Comparison of ENCODE assay signal across 1 cellular context in the genomic region with DNA sequence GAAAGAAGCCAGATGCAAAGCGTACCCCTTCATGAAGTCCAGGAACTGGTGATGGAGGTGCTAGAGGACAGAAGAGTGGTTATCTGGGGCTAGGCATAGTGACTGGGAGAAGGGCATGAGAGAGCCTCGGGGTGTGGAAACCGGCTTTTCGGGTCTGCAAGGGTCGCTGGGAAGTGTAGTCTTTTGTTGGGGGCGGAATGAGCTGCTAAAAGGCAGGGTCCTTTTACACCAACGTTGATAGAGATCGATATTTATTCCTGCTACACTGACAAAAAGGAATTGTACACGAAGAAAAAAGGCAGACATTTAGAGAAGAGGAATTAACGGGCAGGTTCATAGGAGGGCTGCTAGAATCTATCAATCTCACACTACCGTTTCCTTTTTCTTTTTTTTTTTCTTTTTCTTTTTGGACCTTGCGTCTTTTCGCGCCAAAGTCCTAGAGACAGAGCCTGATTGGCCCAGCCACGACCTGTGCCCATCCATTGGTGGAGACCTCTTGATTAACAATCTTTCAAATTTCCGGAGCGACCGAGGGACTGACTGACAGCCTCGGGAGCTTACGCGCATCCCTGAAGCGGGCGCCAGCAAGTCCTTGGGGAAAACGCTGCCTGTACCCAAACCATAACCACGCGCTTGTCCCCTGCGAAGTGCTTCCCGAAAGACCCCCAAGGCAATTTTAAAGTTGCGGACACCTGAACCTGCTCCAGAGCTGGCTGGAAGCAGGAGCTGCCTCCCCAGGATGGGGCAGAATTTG.
A peak's percentile ranks its signal among the peaks of the same experiment; 100 is the strongest.
TF ChIP-seq lines count a peak whose summit lies in the region.

No MANE protein-coding gene starts in this region.

TF ChIP-seq in K562, 482 proteins besides CTCF, POLR2A, EP300 and RAD21 (continued from another document and continues in another):
- TF ChIP-seq, protein P1, sequence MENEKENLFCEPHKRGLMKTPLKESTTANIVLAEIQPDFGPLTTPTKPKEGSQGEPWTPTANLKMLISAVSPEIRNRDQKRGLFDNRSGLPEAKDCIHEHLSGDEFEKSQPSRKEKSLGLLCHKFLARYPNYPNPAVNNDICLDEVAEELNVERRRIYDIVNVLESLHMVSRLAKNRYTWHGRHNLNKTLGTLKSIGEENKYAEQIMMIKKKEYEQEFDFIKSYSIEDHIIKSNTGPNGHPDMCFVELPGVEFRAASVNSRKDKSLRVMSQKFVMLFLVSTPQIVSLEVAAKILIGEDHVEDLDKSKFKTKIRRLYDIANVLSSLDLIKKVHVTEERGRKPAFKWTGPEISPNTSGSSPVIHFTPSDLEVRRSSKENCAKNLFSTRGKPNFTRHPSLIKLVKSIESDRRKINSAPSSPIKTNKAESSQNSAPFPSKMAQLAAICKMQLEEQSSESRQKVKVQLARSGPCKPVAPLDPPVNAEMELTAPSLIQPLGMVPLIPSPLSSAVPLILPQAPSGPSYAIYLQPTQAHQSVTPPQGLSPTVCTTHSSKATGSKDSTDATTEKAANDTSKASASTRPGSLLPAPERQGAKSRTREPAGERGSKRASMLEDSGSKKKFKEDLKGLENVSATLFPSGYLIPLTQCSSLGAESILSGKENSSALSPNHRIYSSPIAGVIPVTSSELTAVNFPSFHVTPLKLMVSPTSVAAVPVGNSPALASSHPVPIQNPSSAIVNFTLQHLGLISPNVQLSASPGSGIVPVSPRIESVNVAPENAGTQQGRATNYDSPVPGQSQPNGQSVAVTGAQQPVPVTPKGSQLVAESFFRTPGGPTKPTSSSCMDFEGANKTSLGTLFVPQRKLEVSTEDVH (IDR thresholded peaks at IDR 0.05; ENCODE audit: low read depth, partially characterized antibody) = peak; percentile 99
- TF ChIP-seq ZBTB7A (IDR thresholded peaks at IDR 0.05; ENCODE audit: borderline replicate concordance, control insufficient read depth, low read depth, low read length) (no peak; the same call in 1 of the 2 replicates), ZNF384 (IDR thresholded peaks at IDR 0.05; ENCODE audit: low read depth, low read length) (peak; percentile 40; the same call in 1 of the 2 replicates), MECOM (CRISPR knock-in tag; IDR thresholded peaks at IDR 0.05) (no peak), RAD51 (IDR thresholded peaks at IDR 0.05; ENCODE audit: borderline replicate concordance, low read depth) (peak; percentile 55), TAF1 (IDR thresholded peaks at IDR 0.05; ENCODE audit: control insufficient read depth, extremely low read depth, insufficient read depth, low read length, severe bottlenecking) (peak; percentile 20), POLR2AphosphoS2 (IDR thresholded peaks at IDR 0.05; ENCODE audit: low read length) (no peak), HDAC2 (IDR thresholded peaks at IDR 0.05) (peak; percentile 68; the same call in 1 of the 2 replicates), POLR2G (IDR thresholded peaks at IDR 0.05; ENCODE audit: low read depth, low read length) (peak; percentile 60), MTA3 (IDR thresholded peaks at IDR 0.05; ENCODE audit: borderline replicate concordance) (peak; percentile 87), CXXC5 (CRISPR knock-in tag; IDR thresholded peaks at IDR 0.05) (peak; percentile 82), RB1 (IDR thresholded peaks at IDR 0.05; ENCODE audit: low read depth) (peak; percentile 51; the same call in 1 of the 2 replicates), ZNF780A (CRISPR knock-in tag; IDR thresholded peaks at IDR 0.05) (no peak), ZNF184 (CRISPR knock-in tag; IDR thresholded peaks at IDR 0.05) (no peak), SIX5 (IDR thresholded peaks at IDR 0.05; ENCODE audit: borderline replicate concordance in 1 of 2, insufficient read depth in 1 of 2, low read depth in 1 of 2, low read length in 2 of 2) (peak; percentile 40 to 42; a peak in 3 of 4 replicates), ZNF263 (CRISPR knock-in tag; IDR thresholded peaks at IDR 0.05; ENCODE audit: borderline replicate concordance) (no peak), ZNF785 (CRISPR knock-in tag; IDR thresholded peaks at IDR 0.05) (no peak), GTF2E2 (tag; IDR thresholded peaks at IDR 0.05) (0 out of 2 replicates have a peak, but pooled peaks have one; percentile 34), FOXA1 (IDR thresholded peaks at IDR 0.05; ENCODE audit: borderline replicate concordance) (no peak), CTBP1 (IDR thresholded peaks at IDR 0.05; ENCODE audit: borderline replicate concordance) (no peak), BMI1 (IDR thresholded peaks at IDR 0.05; ENCODE audit: low read length) (no peak), TRIM24 (IDR thresholded peaks at IDR 0.05) (no peak), CREM (IDR thresholded peaks at IDR 0.05; ENCODE audit: low read depth) (peak; percentile 69), E2F3 (CRISPR knock-in tag; IDR thresholded peaks at IDR 0.05) (peak; percentile 58; the same call in 1 of the 2 replicates), SUPT5H (IDR thresholded peaks at IDR 0.05) (peak; percentile 42; the same call in 1 of the 2 replicates), SMARCA4 (IDR thresholded peaks at IDR 0.05) (no peak), ZNF436 (CRISPR knock-in tag; IDR thresholded peaks at IDR 0.05) (no peak)
- TF ChIP-seq, protein P2, sequence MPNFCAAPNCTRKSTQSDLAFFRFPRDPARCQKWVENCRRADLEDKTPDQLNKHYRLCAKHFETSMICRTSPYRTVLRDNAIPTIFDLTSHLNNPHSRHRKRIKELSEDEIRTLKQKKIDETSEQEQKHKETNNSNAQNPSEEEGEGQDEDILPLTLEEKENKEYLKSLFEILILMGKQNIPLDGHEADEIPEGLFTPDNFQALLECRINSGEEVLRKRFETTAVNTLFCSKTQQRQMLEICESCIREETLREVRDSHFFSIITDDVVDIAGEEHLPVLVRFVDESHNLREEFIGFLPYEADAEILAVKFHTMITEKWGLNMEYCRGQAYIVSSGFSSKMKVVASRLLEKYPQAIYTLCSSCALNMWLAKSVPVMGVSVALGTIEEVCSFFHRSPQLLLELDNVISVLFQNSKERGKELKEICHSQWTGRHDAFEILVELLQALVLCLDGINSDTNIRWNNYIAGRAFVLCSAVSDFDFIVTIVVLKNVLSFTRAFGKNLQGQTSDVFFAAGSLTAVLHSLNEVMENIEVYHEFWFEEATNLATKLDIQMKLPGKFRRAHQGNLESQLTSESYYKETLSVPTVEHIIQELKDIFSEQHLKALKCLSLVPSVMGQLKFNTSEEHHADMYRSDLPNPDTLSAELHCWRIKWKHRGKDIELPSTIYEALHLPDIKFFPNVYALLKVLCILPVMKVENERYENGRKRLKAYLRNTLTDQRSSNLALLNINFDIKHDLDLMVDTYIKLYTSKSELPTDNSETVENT (CRISPR knock-in tag; IDR thresholded peaks at IDR 0.05) = no peak
- TF ChIP-seq, protein P3, sequence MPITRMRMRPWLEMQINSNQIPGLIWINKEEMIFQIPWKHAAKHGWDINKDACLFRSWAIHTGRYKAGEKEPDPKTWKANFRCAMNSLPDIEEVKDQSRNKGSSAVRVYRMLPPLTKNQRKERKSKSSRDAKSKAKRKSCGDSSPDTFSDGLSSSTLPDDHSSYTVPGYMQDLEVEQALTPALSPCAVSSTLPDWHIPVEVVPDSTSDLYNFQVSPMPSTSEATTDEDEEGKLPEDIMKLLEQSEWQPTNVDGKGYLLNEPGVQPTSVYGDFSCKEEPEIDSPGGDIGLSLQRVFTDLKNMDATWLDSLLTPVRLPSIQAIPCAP (CRISPR knock-in tag; IDR thresholded peaks at IDR 0.05; ENCODE audit: borderline replicate concordance) = no peak
- TF ChIP-seq, protein P4, sequence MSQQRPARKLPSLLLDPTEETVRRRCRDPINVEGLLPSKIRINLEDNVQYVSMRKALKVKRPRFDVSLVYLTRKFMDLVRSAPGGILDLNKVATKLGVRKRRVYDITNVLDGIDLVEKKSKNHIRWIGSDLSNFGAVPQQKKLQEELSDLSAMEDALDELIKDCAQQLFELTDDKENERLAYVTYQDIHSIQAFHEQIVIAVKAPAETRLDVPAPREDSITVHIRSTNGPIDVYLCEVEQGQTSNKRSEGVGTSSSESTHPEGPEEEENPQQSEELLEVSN (IDR thresholded peaks at IDR 0.05; ENCODE audit: borderline replicate concordance in 1 of 2, extremely low read depth in 1 of 2, insufficient read depth in 1 of 2, insufficient read length in 1 of 2, low read depth in 1 of 2, low read length in 1 of 2, poor library complexity in 1 of 2, severe bottlenecking in 1 of 2) = no peak
- TF ChIP-seq, protein P5, sequence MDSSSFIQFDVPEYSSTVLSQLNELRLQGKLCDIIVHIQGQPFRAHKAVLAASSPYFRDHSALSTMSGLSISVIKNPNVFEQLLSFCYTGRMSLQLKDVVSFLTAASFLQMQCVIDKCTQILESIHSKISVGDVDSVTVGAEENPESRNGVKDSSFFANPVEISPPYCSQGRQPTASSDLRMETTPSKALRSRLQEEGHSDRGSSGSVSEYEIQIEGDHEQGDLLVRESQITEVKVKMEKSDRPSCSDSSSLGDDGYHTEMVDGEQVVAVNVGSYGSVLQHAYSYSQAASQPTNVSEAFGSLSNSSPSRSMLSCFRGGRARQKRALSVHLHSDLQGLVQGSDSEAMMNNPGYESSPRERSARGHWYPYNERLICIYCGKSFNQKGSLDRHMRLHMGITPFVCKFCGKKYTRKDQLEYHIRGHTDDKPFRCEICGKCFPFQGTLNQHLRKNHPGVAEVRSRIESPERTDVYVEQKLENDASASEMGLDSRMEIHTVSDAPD (CRISPR knock-in tag; IDR thresholded peaks at IDR 0.05) = no peak
- TF ChIP-seq, protein P6, sequence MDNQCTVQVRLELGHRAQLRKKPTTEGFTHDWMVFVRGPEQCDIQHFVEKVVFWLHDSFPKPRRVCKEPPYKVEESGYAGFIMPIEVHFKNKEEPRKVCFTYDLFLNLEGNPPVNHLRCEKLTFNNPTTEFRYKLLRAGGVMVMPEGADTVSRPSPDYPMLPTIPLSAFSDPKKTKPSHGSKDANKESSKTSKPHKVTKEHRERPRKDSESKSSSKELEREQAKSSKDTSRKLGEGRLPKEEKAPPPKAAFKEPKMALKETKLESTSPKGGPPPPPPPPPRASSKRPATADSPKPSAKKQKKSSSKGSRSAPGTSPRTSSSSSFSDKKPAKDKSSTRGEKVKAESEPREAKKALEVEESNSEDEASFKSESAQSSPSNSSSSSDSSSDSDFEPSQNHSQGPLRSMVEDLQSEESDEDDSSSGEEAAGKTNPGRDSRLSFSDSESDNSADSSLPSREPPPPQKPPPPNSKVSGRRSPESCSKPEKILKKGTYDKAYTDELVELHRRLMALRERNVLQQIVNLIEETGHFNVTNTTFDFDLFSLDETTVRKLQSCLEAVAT (IDR thresholded peaks at IDR 0.05) = no peak
- TF ChIP-seq, protein P7, sequence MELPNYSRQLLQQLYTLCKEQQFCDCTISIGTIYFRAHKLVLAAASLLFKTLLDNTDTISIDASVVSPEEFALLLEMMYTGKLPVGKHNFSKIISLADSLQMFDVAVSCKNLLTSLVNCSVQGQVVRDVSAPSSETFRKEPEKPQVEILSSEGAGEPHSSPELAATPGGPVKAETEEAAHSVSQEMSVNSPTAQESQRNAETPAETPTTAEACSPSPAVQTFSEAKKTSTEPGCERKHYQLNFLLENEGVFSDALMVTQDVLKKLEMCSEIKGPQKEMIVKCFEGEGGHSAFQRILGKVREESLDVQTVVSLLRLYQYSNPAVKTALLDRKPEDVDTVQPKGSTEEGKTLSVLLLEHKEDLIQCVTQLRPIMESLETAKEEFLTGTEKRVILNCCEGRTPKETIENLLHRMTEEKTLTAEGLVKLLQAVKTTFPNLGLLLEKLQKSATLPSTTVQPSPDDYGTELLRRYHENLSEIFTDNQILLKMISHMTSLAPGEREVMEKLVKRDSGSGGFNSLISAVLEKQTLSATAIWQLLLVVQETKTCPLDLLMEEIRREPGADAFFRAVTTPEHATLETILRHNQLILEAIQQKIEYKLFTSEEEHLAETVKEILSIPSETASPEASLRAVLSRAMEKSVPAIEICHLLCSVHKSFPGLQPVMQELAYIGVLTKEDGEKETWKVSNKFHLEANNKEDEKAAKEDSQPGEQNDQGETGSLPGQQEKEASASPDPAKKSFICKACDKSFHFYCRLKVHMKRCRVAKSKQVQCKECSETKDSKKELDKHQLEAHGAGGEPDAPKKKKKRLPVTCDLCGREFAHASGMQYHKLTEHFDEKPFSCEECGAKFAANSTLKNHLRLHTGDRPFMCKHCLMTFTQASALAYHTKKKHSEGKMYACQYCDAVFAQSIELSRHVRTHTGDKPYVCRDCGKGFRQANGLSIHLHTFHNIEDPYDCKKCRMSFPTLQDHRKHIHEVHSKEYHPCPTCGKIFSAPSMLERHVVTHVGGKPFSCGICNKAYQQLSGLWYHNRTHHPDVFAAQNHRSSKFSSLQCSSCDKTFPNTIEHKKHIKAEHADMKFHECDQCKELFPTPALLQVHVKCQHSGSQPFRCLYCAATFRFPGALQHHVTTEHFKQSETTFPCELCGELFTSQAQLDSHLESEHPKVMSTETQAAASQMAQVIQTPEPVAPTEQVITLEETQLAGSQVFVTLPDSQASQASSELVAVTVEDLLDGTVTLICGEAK (IDR thresholded peaks at IDR 0.05) = peak; percentile 69
- TF ChIP-seq, protein P7 (CRISPR knock-in tag; IDR thresholded peaks at IDR 0.05) = no peak
